8 cellular contexts compared by ENCODE assay signal in the genomic region with DNA sequence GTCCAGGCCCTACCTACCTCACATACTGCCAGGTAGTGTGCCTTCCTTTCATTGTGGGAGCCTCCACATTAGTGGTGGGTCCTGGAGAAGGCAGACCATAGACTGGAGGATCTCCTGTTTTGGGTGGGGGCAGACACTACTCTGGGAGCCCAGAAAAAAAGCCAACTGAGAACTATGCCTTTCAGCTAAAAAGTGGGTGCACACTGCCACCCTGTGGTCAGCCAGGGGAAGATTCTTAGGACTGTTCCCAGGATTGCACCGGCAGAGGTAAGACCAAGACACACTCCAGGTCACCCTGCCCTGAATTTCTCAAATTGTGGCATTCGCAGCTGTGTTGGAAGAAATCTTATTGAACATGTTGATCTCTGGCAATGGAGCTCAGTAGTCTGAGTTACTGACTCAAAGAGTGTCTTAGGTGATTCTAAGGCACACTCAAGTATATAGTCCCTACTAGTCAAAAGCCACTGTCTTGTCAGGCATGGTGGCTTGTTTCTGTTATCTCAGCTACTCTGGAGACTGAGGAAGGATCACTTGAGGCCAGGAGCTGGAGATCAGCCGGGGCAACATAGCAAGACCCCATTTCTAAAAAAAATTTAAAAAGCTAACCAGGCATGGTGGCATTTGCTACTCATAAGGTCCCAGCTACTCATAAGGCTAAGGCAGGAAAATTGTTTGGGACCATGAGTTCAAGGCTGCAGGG. TPM values are rescaled to one million over a fixed set of nuclear protein-coding genes. Genes with fewer than 3 reads are reported as not detected.
DNase-seq lines count a peak whose midpoint lies in the region; ATAC-seq and TF ChIP-seq lines count a peak whose summit lies in the region.

No MANE protein-coding gene starts in this region.

- peak; percentile 39 for DNase-seq in NCI-H510A treated with DMSO at 0.1 percent for 48 hours (lab: John Stamatoyannopoulos, UW)
- no peak for DNase-seq in NCI-H510A (lab: John Stamatoyannopoulos, UW)
- peak; percentile 76 for DNase-seq in LoVo (ENCODE audit: low spot score)
- DNase-seq in SK-N-DZ (ENCODE audit: low spot score), result peak; percentile 74
- DNase-seq in activated naive CD4-positive, alpha-beta T cell treated with anti-CD3 and anti-CD28 coated beads, Interleukin-2, amount 50 U/mL, for 16 hours, result peak; percentile 76
- peak; percentile 73 for DNase-seq in Right ventricle myocardium inferior (ENCODE audit: missing footprints)
- DNase-seq in prostate gland (ENCODE audit: low spot score), result peak; percentile 53

- intact Hi-C loops in Right ventricle myocardium inferior (cut with DNase I), result loop anchor here (1.0 kb wide), 1 partner anchor 22 kb away; a partner anchor contains a TSS
- intact Hi-C loops in prostate gland (cut with DNase I), result no loop called here

- TF ChIP-seq CTCF in prostate gland (IDR thresholded peaks at IDR 0.05), result peak; percentile 54 to 84 (median 80)

- ATAC-seq in Right ventricle myocardium inferior (peak; percentile 37), HG03108 (IDR thresholded peaks at IDR 0.05; ENCODE audit: unreplicated experiment) (no peak)

- H3K27me3 ChIP-seq in prostate gland (replicated peaks; ENCODE audit: insufficient read depth), result no peaks in the 10 kb centered on the region

- TF ChIP-seq POLR2A in prostate gland (IDR thresholded peaks at IDR 0.05), result no peak

- 30% methylated on average over 3 of the region's 3 CpGs for WGBS in prostate gland

- no peak overlapping the region for H3K27ac ChIP-seq in prostate gland

- no peaks in the 10 kb centered on the region for H3K4me1 ChIP-seq in prostate gland (replicated peaks)

- H3K36me3 ChIP-seq in prostate gland, result no peaks in the 10 kb centered on the region

- H3K9me3 ChIP-seq in prostate gland, result no peaks in the 10 kb centered on the region

- H3K4me3 ChIP-seq in prostate gland, result no peak overlapping the region

RNA-seq across cellular contexts. Expression of a gene that starts 3.6 kb away (rescaled TPM):
- 183 and 208 TPM in 2 replicates for polyA plus RNA-seq in SK-N-DZ (2014; cell fraction: cytosol; rRNA removed)
- polyA plus RNA-seq in SK-N-DZ (2014; cell fraction: nucleus; rRNA removed), result 89.9 and 92.3 TPM in 2 replicates
- total RNA-seq in Right ventricle myocardium inferior (25.6 TPM), prostate gland (100 to 1,000 TPM; 103 to 142 TPM)

RNA-seq across cellular contexts. Expression of a gene that starts 5.1 kb away (rescaled TPM):
- 0.25 TPM in 1 of 2 replicates, not detected in the other for polyA plus RNA-seq in SK-N-DZ (2014; cell fraction: cytosol; rRNA removed)
- 0.15 TPM in 1 of 2 replicates, not detected in the other for polyA plus RNA-seq in SK-N-DZ (2014; cell fraction: nucleus; rRNA removed)
- total RNA-seq in Right ventricle myocardium inferior (not detected), prostate gland (1 to 10 TPM in 1 of 2 donors, not detected in 1; 1.1 TPM)

RNA-seq across cellular contexts. Expression of a gene that starts 12.5 kb away (rescaled TPM):
- 24.7 and 30.4 TPM in 2 replicates for polyA plus RNA-seq in SK-N-DZ (2014; cell fraction: cytosol; rRNA removed)
- polyA plus RNA-seq in SK-N-DZ (2014; cell fraction: nucleus; rRNA removed), result 199 and 201 TPM in 2 replicates
- total RNA-seq in Right ventricle myocardium inferior, result 54.1 TPM
- total RNA-seq in prostate gland, result 10 to 100 TPM; 55.2 to 55.9 TPM

RNA-seq across cellular contexts. Expression of a gene that starts 13.7 kb away (rescaled TPM):
- polyA plus RNA-seq in SK-N-DZ (2014; cell fraction: cytosol; rRNA removed), result 57.8 and 72.5 TPM in 2 replicates
- polyA plus RNA-seq in SK-N-DZ (2014; cell fraction: nucleus; rRNA removed), result 49.2 and 57.7 TPM in 2 replicates
- total RNA-seq in Right ventricle myocardium inferior (133 TPM), prostate gland (100 to 1,000 TPM in 1 of 2 donors, 10 to 100 TPM in 1; 73.8 to 112 TPM)

RNA-seq across cellular contexts. Expression of a gene that starts 18.0 kb away (rescaled TPM):
- polyA plus RNA-seq in SK-N-DZ (2014; cell fraction: cytosol; rRNA removed), result 47.3 and 63.7 TPM in 2 replicates
- polyA plus RNA-seq in SK-N-DZ (2014; cell fraction: nucleus; rRNA removed), result 133 and 136 TPM in 2 replicates
- total RNA-seq in Right ventricle myocardium inferior (43.6 TPM), prostate gland (10 to 100 TPM; 25.8 to 73.5 TPM)
